8 cellular contexts compared by ENCODE assay signal in the genomic region with DNA sequence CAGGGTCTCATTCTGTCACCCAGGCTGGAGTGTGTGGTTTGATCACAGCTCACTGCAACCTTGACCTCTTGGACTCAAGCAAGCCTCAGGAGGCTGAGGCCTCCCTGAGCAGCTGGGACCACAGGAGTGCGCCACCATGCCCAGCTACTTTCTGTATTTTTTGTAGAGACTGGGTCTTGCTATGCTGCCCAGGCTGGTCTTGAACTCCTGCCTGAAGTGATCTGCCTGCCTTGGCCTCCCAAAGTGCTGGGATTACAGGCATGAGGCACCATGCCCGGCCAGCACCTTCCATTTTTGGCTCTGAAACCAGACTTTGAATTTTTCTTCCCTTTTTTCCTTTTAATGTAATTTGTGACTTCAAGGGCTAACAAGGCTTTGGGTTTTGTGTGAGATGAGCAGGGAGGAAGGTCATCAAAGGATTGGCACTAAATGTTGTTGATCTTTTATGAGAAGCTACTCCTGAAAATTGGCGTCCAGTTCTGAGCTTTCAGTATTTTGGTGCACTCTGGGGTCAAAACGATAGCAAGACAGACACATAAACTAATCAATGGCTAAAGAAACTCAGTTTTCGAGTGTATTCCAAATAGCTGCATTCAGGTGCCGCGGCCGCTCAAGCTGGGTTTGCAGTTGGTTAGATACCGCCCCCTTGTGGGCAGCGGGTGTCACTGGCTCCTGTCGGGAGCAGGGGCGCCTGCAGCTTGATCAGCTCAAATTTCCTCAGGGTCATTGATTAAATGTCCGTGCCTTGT. TPM values are rescaled to one million over a fixed set of nuclear protein-coding genes. Genes with fewer than 3 reads are reported as not detected.
DNase-seq lines count a peak whose midpoint lies in the region; ATAC-seq and TF ChIP-seq lines count a peak whose summit lies in the region.

No MANE protein-coding gene starts in this region.

- peak; percentile 92 for ATAC-seq in GM21723 (IDR thresholded peaks at IDR 0.05; ENCODE audit: unreplicated experiment)
- peak; percentile 85 to 92 for ATAC-seq in upper lobe of left lung (ENCODE audit: low FRiP score in 2 of 2)

- H3K4me3 ChIP-seq in SK-N-MC, result peak overlapping the region; percentile 68
- no peak overlapping the region for H3K4me3 ChIP-seq in upper lobe of left lung

- no peaks in the 10 kb centered on the region for H3K9me3 ChIP-seq in SK-N-MC (ENCODE audit: low read depth, low read length)
- no peaks in the 10 kb centered on the region for H3K9me3 ChIP-seq in upper lobe of left lung

- H3K36me3 ChIP-seq in SK-N-MC (ENCODE audit: insufficient read depth, low read length) (no peaks in the 10 kb centered on the region), upper lobe of left lung (no peaks in the 10 kb centered on the region)

- no peak for TF ChIP-seq POLR2A in upper lobe of left lung (IDR thresholded peaks at IDR 0.05)

- intact Hi-C loops in posterior cingulate gyrus (cut with DNase I), result loop anchor here (2.0 to 5.0 kb wide), 4 partner anchors 80 to 230 kb away; no protein-coding TSS in a partner anchor

- TF ChIP-seq EP300 in upper lobe of left lung (IDR thresholded peaks at IDR 0.05), result no peak

- 13 to 16% methylated on average over 12 to 13 of the region's 13 CpGs for WGBS in upper lobe of left lung, 2 donors

- H3K4me1 ChIP-seq in upper lobe of left lung, result peaks cover 0 to 7% (median 3%) of the 10 kb centered on the region in 4 donors

- H3K27ac ChIP-seq in SK-N-MC (no peak overlapping the region), upper lobe of left lung (no peak overlapping the region)

- DNase-seq in DMS53 treated with DMSO at 0.1 percent for 48 hours (lab: John Stamatoyannopoulos, UW; ENCODE audit: unreplicated experiment) (peak; percentile 64), M059J (ENCODE audit: low read depth) (peak; percentile 75), SK-N-MC (ENCODE audit: low read depth, low spot score) (peak; percentile 50), glomerular visceral epithelial cell (ENCODE audit: extremely low spot score) (peak; percentile 79), posterior cingulate gyrus (peak; percentile 62 to 96 (median 84)), upper lobe of left lung (peak; percentile 68 to 84)
- DNase-seq in activated naive CD4-positive, alpha-beta T cell treated with Interleukin-2 at 50 U/mL for 16 hours, result peak; percentile 82

- TF ChIP-seq CTCF in upper lobe of left lung (IDR thresholded peaks at IDR 0.05), result peak; percentile 70 to 93 (median 86)

- no peaks in the 10 kb centered on the region for H3K27me3 ChIP-seq in upper lobe of left lung

- H3K9ac ChIP-seq in SK-N-MC (ENCODE audit: insufficient read length), result peak overlapping the region; percentile 37

RNA-seq across cellular contexts. Expression of a gene that starts 51.9 kb away (rescaled TPM):
- 27.6 and 31.8 TPM in 2 replicates for total RNA-seq in M059J (2014; rRNA removed; shearing (Covaris generic))
- total RNA-seq in upper lobe of left lung, result 10 to 100 TPM in 5 of 6 donors, 1 to 10 TPM in 1; 6.0 to 23.4 (median 15.3) TPM
